20 cellular contexts compared by ENCODE assay signal in the genomic region with DNA sequence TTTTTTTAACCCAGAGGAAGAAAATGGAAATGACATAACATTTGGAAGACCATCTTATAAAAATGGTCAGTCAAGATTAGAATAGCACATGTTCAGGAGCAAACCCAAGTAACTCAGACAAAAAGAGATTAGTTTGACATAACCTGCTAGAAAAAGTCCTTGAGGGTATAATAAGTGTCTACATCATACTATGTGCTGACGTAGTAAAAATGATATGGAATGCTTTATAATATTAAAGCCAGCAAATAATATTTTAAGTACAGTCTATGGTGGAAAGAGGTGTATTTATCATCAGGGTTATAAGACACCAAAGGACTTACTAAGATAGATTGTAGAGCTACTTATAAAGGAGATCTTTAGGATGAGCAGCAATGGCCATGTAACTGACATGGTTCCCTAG.
"Had no signal": no experiment of that assay in that cellular context is flagged by ENCODE, and none has a peak within 500 bp of the region (broad histone marks: within the 10 kb centered on the region; RNA-seq: fewer than 3 reads in every experiment).

No MANE protein-coding gene starts in this region.

- DNase-seq: islet precursor cell; left ventricle myocardium inferior; mesendoderm; naive B cell; natural killer cell; nephron progenitor cell; ovary; spleen; stimulated activated CD4-positive, alpha-beta T cell treated with anti-CD3 and anti-CD28 coated beads, Interleukin-4, amount 100 ng/mL, for 24 hours; stimulated activated naive CD4-positive, alpha-beta T cell; transverse colon; upper lobe of left lung had no signal

- H3K27me3 ChIP-seq: hepatocyte, ovary, right atrium auricular region, suprapubic skin, transverse colon, upper lobe of left lung, vagina had no signal

- H3K79me2 ChIP-seq: hepatocyte had no signal

- H2AFZ ChIP-seq: hepatocyte had no signal

- H3K4me2 ChIP-seq: hepatocyte had no signal

- H3K4me3 ChIP-seq: hepatocyte, left ventricle myocardium inferior, lung, ovary, right atrium auricular region, skin epidermis, spleen, suprapubic skin, transverse colon, upper lobe of left lung, vagina had no signal

- ATAC-seq: natural killer cell; sciatic nerve; stimulated activated effector memory CD8-positive, alpha-beta T cell treated with anti-CD3 and anti-CD28 coated beads, Interleukin-12 subunit alpha, Interleukin-12 subunit beta, amount 100 ng/mL, for 72 hours had no signal

- H3K36me3 ChIP-seq: ovary, spleen, suprapubic skin, transverse colon, upper lobe of left lung, vagina had no signal

- H3K4me1 ChIP-seq: spleen, suprapubic skin, transverse colon, upper lobe of left lung had no signal

- H3K27ac ChIP-seq: hepatocyte, left ventricle myocardium inferior, ovary, right atrium auricular region, skin epidermis, spleen, suprapubic skin, transverse colon, upper lobe of left lung, vagina had no signal

- H3K9me3 ChIP-seq: left ventricle myocardium inferior, ovary, right atrium auricular region, spleen, suprapubic skin, transverse colon, upper lobe of left lung, vagina had no signal
